Comparison of ENCODE assay signal across 10 cellular contexts in the genomic region with DNA sequence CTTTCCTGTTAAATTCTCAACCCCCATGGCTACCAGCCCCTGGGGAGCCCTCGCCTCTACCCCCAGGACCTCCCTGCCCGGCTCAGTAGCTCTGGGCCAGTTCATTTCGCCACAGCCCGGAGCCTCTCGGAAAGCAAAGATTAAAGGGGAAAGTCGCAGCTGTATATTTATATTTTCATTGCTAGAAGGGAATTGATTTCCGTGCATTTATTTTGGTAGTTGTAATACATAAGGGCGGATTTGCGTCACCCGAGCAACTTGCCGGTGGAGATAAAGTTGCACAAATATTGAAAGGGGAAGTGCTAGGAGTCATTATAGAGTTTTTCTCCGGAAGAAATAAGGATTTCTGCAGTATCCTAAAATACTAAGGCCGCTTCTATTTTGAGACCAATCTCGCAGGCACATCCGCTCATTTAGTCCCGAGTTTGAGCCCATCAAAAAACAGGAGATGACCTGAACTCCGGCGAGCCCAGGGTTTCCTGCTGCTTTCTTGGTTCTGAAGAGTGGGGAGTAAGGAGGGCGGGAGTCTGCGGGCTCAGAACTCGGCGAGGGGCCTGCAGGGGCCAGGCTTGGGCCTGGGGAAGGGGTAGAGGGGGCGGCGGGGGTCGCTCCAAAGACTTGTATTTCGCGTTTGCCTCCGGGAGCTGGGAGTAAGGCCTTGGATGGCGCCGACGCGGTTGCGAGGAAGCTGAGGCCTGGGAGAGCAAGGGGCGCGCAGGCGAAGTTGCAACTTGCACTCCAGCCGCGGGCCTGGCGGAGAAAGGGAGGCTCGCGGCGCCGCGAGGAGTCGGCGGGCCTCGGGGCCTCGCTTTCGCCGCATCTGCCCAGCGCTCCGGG. TPM values are rescaled to one million over a fixed set of nuclear protein-coding genes. Genes with fewer than 3 reads are reported as not detected.
DNase-seq lines count a peak whose midpoint lies in the region; ATAC-seq and TF ChIP-seq lines count a peak whose summit lies in the region.
"Had no signal": no experiment of that assay in that cellular context is flagged by ENCODE, and none has a peak within 500 bp of the region (broad histone marks: within the 10 kb centered on the region; RNA-seq: fewer than 3 reads in every experiment).

No MANE protein-coding gene starts in this region.

- intact Hi-C loops in sigmoid colon (cut with DNase I), result loop anchor here (5.0 kb wide), 1 partner anchor 831 kb away; no protein-coding TSS in a partner anchor
- intact Hi-C loops in OCI-LY7 (cut with micrococcal nuclease; ENCODE audit: unreplicated experiment), result loop anchor here (10.0 kb wide), 1 partner anchor 1578 kb away; no protein-coding TSS in a partner anchor

- WGBS in sigmoid colon, 2 donors, result 15 to 47% methylated on average over 52 of the region's 52 CpGs

- ATAC-seq in GM18505 (IDR thresholded peaks at IDR 0.05; ENCODE audit: unreplicated experiment) (no peak), HG03196 (IDR thresholded peaks at IDR 0.05; ENCODE audit: unreplicated experiment) (no peak)

- TF ChIP-seq CTCF in HL-60 (IDR thresholded peaks at IDR 0.05; ENCODE audit: insufficient read depth, low read length) (no peak), sigmoid colon (IDR thresholded peaks at IDR 0.05) (no peak), OCI-LY7 (conservative IDR thresholded peaks at IDR 0.05; ENCODE audit: low read length) (no peak)

- DNase-seq in HL-60 (ENCODE audit: low read depth in 1 of 2, low spot score in 1 of 2) (peak; percentile 79 to 84), astrocyte of the hippocampus (ENCODE audit: low read depth, low spot score) (peak; percentile 56), sigmoid colon (no peak), OCI-LY7 (ENCODE audit: low spot score) (no peak), NCI-H146 (lab: John Stamatoyannopoulos, UW) (no peak)
- DNase-seq: NCI-H187 had no signal

- H3K36me3 ChIP-seq in iPS-18a (ENCODE audit: control insufficient read depth, low read depth, low read length) (no peaks in the 10 kb centered on the region), sigmoid colon (no peaks in the 10 kb centered on the region), OCI-LY7 (ENCODE audit: insufficient read depth, low read length) (no peaks in the 10 kb centered on the region)

- no peak overlapping the region for H3K9ac ChIP-seq in iPS-18a (ENCODE audit: low read length)

- CTCF ChIA-PET in OCI-LY7 (lab: Charles Lee; ENCODE audit: unreplicated experiment), result no interaction called here

- H3K4me3 ChIP-seq in HL-60 (replicated peaks; ENCODE audit: insufficient read depth, low read length) (peak overlapping the region; percentile 72), iPS-18a (ENCODE audit: low read length) (peak overlapping the region; percentile 83), sigmoid colon (peak overlapping the region; percentile 33 to 97 (median 90)), OCI-LY7 (ENCODE audit: low read depth, low read length, poor library complexity, severe bottlenecking) (no peak overlapping the region)

- H3K27me3 ChIP-seq in HL-60 (ENCODE audit: insufficient read depth, poor library complexity, severe bottlenecking) (no peaks in the 10 kb centered on the region), iPS-18a (ENCODE audit: control insufficient read depth, insufficient read depth, low read length) (peaks cover 85% of the 10 kb centered on the region), sigmoid colon (no peaks in the 10 kb centered on the region)

- H3K79me2 ChIP-seq in OCI-LY7 (ENCODE audit: insufficient read depth, low read depth, low read length), result no peaks in the 10 kb centered on the region

- H3K4me2 ChIP-seq in OCI-LY7 (ENCODE audit: low read length), result no peak overlapping the region

- H3K9me3 ChIP-seq in iPS-18a (ENCODE audit: control insufficient read depth, low read depth, low read length) (no peaks in the 10 kb centered on the region), sigmoid colon (no peaks in the 10 kb centered on the region), OCI-LY7 (ENCODE audit: low read length) (no peaks in the 10 kb centered on the region)

- no peak overlapping the region for H2AFZ ChIP-seq in OCI-LY7 (ENCODE audit: low read length)

- peak overlapping the region; percentile 97 for H3K27ac ChIP-seq in HL-60 (replicated peaks)
- no peak overlapping the region for H3K27ac ChIP-seq in iPS-18a (ENCODE audit: low read length)
- H3K27ac ChIP-seq in sigmoid colon, result peak overlapping the region; percentile 67 to 100 (median 97)
- no peak overlapping the region for H3K27ac ChIP-seq in OCI-LY7 (ENCODE audit: low read depth, low read length, poor library complexity, severe bottlenecking)

- no TSS peak for BruUV-seq in OCI-LY7 (replicated peaks; lab: Mats Ljungman, UMichigan)

- POLR2A ChIA-PET in OCI-LY7 (lab: Charles Lee), result no interaction called here

- H3K4me1 ChIP-seq in iPS-18a (ENCODE audit: control insufficient read depth, low read depth, low read length), result peaks cover 30% of the 10 kb centered on the region
- H3K4me1 ChIP-seq in sigmoid colon, result peaks cover 0 to 59% (median 51%) of the 10 kb centered on the region in 4 donors
- no peaks in the 10 kb centered on the region for H3K4me1 ChIP-seq in OCI-LY7 (ENCODE audit: insufficient read depth, low read length, poor library complexity, severe bottlenecking)

- H3K9me2 ChIP-seq in OCI-LY7 (ENCODE audit: insufficient read depth, low read length), result no peaks in the 10 kb centered on the region

- H4K20me1 ChIP-seq in OCI-LY7 (ENCODE audit: insufficient read depth, low read length), result no peaks in the 10 kb centered on the region

- TF ChIP-seq POLR2A in sigmoid colon (IDR thresholded peaks at IDR 0.05), result no peak
- no peak for TF ChIP-seq POLR2A in GM18505 (IDR thresholded peaks at IDR 0.05; ENCODE audit: borderline replicate concordance, extremely low read depth, insufficient read depth, insufficient read length)

- TF ChIP-seq EP300 in sigmoid colon (IDR thresholded peaks at IDR 0.05), result peak in 2 of 4 donors; percentile 38 to 55

RNA-seq across cellular contexts. Expression of gene HLX, which starts 2.5 kb away (rescaled TPM):
- total RNA-seq in sigmoid colon, result 10 to 100 TPM; 28.2 to 53.5 (median 37.8) TPM
- polyA plus RNA-seq in sigmoid colon, result 10 to 100 TPM in 1 of 3 donors, 1 to 10 TPM in 1, under 1 TPM in 1; 0.92 to 10.7 (median 9.0) TPM
- not detected in 2 replicates for total RNA-seq in OCI-LY7 (2014; rRNA removed; shearing (Covaris generic))
- total RNA-seq in OCI-LY7 (2022), result not detected in 2 replicates
- total RNA-seq: activated CD8-positive, alpha-beta memory T cell treated with anti-CD3 and anti-CD28 coated beads for 36 hours had no signal

Comparison
In these comparisons a context has a peak if more than half of its experiments do, and no peak if none do; other contexts are left out.
1. DNase-seq: peak in HL-60 (2 of 2) and astrocyte of the hippocampus (single experiment); none in sigmoid colon (single experiment), OCI-LY7 (single experiment) and NCI-H146 (single experiment).
2. H3K27ac ChIP-seq: peak in HL-60 (single experiment) and sigmoid colon (4 of 4); none in iPS-18a (single experiment) and OCI-LY7 (single experiment).
3. RNA of gene HLX, which starts 2.5 kb away (total RNA-seq): 28.2 to 53.5 TPM in sigmoid colon; not detected in OCI-LY7; every median in the first group is over 10 times any median in the second.